ENCODE assay signal across 18 cellular contexts in genomic region chr21:33162436-33162921, GRCh38.
A peak's percentile ranks its signal among the peaks of the same experiment; 100 is the strongest.
DNase-seq lines count a peak whose midpoint lies in the region; ATAC-seq and TF ChIP-seq lines count a peak whose summit lies in the region.
"Had no signal": no experiment of that assay in that cellular context is flagged by ENCODE, and none has a peak within 500 bp of the region (broad histone marks: within the 10 kb centered on the region; RNA-seq: fewer than 3 reads in every experiment).

No MANE protein-coding gene starts in this region.

- H4K20me1 ChIP-seq in neural progenitor cell (ENCODE audit: low read depth) = no peaks in the 10 kb centered on the region
- no peaks in the 10 kb centered on the region for H4K20me1 ChIP-seq in OCI-LY7 (ENCODE audit: insufficient read depth, low read length)

- H3K79me2 ChIP-seq in neural progenitor cell (ENCODE audit: low read depth) = no peaks in the 10 kb centered on the region
- H3K79me2 ChIP-seq in OCI-LY7 (ENCODE audit: insufficient read depth, low read depth, low read length) = no peaks in the 10 kb centered on the region

- H3K4me1 ChIP-seq in endodermal cell (ENCODE audit: control insufficient read depth, insufficient read depth, low read length) (no peaks in the 10 kb centered on the region), neural progenitor cell (peaks cover 15% of the 10 kb centered on the region), OCI-LY7 (ENCODE audit: insufficient read depth, low read length, poor library complexity, severe bottlenecking) (no peaks in the 10 kb centered on the region)

- H3K4me3 ChIP-seq in endodermal cell (ENCODE audit: low read length) (no peak overlapping the region), neural progenitor cell (no peak overlapping the region), OCI-LY7 (ENCODE audit: low read depth, low read length, poor library complexity, severe bottlenecking) (no peak overlapping the region)
- H3K4me3 ChIP-seq: PC-9 had no signal

- H3K4me2 ChIP-seq in neural progenitor cell = peak overlapping the region; percentile 60
- no peak overlapping the region for H3K4me2 ChIP-seq in OCI-LY7 (ENCODE audit: low read length)
- H3K4me2 ChIP-seq: PC-9 had no signal

- H3K27me3 Mint-ChIP-seq in endodermal cell (ENCODE audit: insufficient read depth) (peaks cover 15% of the 10 kb centered on the region), neural progenitor cell (ENCODE audit: insufficient read depth, low read depth) (peaks cover 19% of the 10 kb centered on the region)

- no peak overlapping the region for H3K9ac ChIP-seq in endodermal cell (ENCODE audit: extremely low read depth, low read length, poor library complexity, severe bottlenecking)
- no peak overlapping the region for H3K9ac ChIP-seq in neural progenitor cell

- H3K27me3 ChIP-seq in endodermal cell (ENCODE audit: control insufficient read depth, insufficient read depth, low read length, poor library complexity, severe bottlenecking) = no peaks in the 10 kb centered on the region
- H3K27me3 ChIP-seq in neural progenitor cell = no peaks in the 10 kb centered on the region

- no peaks in the 10 kb centered on the region for H3K9me2 ChIP-seq in OCI-LY7 (ENCODE audit: insufficient read depth, low read length)

- H2AFZ ChIP-seq in neural progenitor cell (replicated peaks) = no peak overlapping the region
- H2AFZ ChIP-seq in OCI-LY7 (ENCODE audit: low read length) = no peak overlapping the region
- H2AFZ ChIP-seq: PC-9 had no signal

- no peaks in the 10 kb centered on the region for H3K9me3 Mint-ChIP-seq in endodermal cell
- H3K9me3 Mint-ChIP-seq in neural progenitor cell = peaks cover 25% of the 10 kb centered on the region

- 60 to 78% methylated on average over 11 to 15 of the region's 15 CpGs for WGBS in endodermal cell (ENCODE audit: insufficient coverage in 1 of 2, insufficient read length in 1 of 2), 2 experiments

- CTCF ChIA-PET in OCI-LY7 (lab: Charles Lee; ENCODE audit: unreplicated experiment) = no interaction called here

- H3K27ac ChIP-seq in endodermal cell (ENCODE audit: low read depth, low read length) (peak overlapping the region; percentile 91), neural progenitor cell (no peak overlapping the region), OCI-LY7 (ENCODE audit: low read depth, low read length, poor library complexity, severe bottlenecking) (no peak overlapping the region)
- H3K27ac ChIP-seq: C4-2B, PC-9 had no signal

- intact Hi-C loops in left ventricle myocardium superior (cut with micrococcal nuclease) = no loop called here
- intact Hi-C loops in cardiac septum (cut with DNase I) = no loop called here
- intact Hi-C loops in OCI-LY7 (cut with micrococcal nuclease; ENCODE audit: unreplicated experiment) = no loop called here

- peak; percentile 51 for ATAC-seq in left ventricle myocardium superior
- ATAC-seq: HCT116 had no signal

- H3F3A ChIP-seq in neural progenitor cell (ENCODE audit: low read depth) = peaks cover 20% of the 10 kb centered on the region

- BruUV-seq in OCI-LY7 (replicated peaks; lab: Mats Ljungman, UMichigan) = no TSS peak

- H3K4me1 Mint-ChIP-seq in endodermal cell (no peaks in the 10 kb centered on the region), neural progenitor cell (peaks cover 39% of the 10 kb centered on the region)

- no peak overlapping the region for H3K27ac Mint-ChIP-seq in endodermal cell
- H3K27ac Mint-ChIP-seq in neural progenitor cell = peak overlapping the region; percentile 90

- TF ChIP-seq CTCF in endodermal cell (conservative IDR thresholded peaks at IDR 0.05) (no peak), neural progenitor cell (IDR thresholded peaks at IDR 0.05) (no peak), OCI-LY7 (conservative IDR thresholded peaks at IDR 0.05; ENCODE audit: low read length) (no peak)

- H3K36me3 Mint-ChIP-seq in endodermal cell (ENCODE audit: low read depth) (no peaks in the 10 kb centered on the region), neural progenitor cell (no peaks in the 10 kb centered on the region)

- DNase-seq in left ventricle myocardium superior (no peak), cardiac septum (ENCODE audit: low spot score) (no peak), endodermal cell (no peak), neural progenitor cell (ENCODE audit: low spot score) (peak; percentile 73), GM19238 (ENCODE audit: insufficient read length, low spot score) (no peak), DMS 273 treated with DMSO at 0.1 percent for 48 hours (lab: John Stamatoyannopoulos, UW) (no peak), OCI-LY7 (ENCODE audit: low spot score) (no peak)
- DNase-seq in activated CD4-positive, alpha-beta T cell treated with anti-CD3 and anti-CD28 coated beads for 48 hours = no peak
- DNase-seq: DMS153; EL; KG1; NCI-H1105; NCI-H1694 treated with DMSO at 0.1 percent for 48 hours; NCI-H69; NK-92 treated with Interleukin-12 subunit alpha and Interleukin-12 subunit beta, amount 100 ng/mL, for 24 hours; PC-9 had no signal

- H3K4me3 Mint-ChIP-seq in endodermal cell (no peak overlapping the region), neural progenitor cell (peak overlapping the region; percentile 58)

- H3K9me3 ChIP-seq in endodermal cell (ENCODE audit: control insufficient read depth, low read length) = no peaks in the 10 kb centered on the region
- no peaks in the 10 kb centered on the region for H3K9me3 ChIP-seq in neural progenitor cell (ENCODE audit: low read depth)
- H3K9me3 ChIP-seq in OCI-LY7 (ENCODE audit: low read length) = no peaks in the 10 kb centered on the region

- POLR2A ChIA-PET in OCI-LY7 (lab: Charles Lee) = no interaction called here

- H3K36me3 ChIP-seq in endodermal cell (ENCODE audit: control insufficient read depth, insufficient read depth, low read length) (no peaks in the 10 kb centered on the region), neural progenitor cell (no peaks in the 10 kb centered on the region), OCI-LY7 (ENCODE audit: insufficient read depth, low read length) (no peaks in the 10 kb centered on the region)
